Comparison of ENCODE assay signal across 8 cellular contexts in genomic region chr7:117385340-117386124, GRCh38. TPM values are rescaled to one million over a fixed set of nuclear protein-coding genes. Genes with fewer than 3 reads are reported as not detected.
DNase-seq lines count a peak whose midpoint lies in the region; ATAC-seq, FAIRE-seq and TF ChIP-seq lines count a peak whose summit lies in the region.

No MANE protein-coding gene starts in this region.

- 0 out of 2 replicates have a peak overlapping the region, but pooled peaks have one; percentile 36 for H3K4me2 ChIP-seq in PC-9

- POLR2A ChIA-PET in PC-9 (lab: Charles Lee; ENCODE audit: unreplicated experiment), result interaction anchor here (0.6 kb wide), 1 partner anchor 173 kb away, joined by 4 read pairs; no protein-coding TSS in a partner anchor

- CTCF ChIA-PET in PC-9 (lab: Charles Lee), result interaction anchor here (0.7 kb wide), 1 partner anchor 376 kb away, joined by 3 read pairs; no protein-coding TSS in a partner anchor

- no peak overlapping the region for H3K4me3 ChIP-seq in PC-9

- intact Hi-C loops in PC-9 (cut with micrococcal nuclease; ENCODE audit: unreplicated experiment), result loop anchor here (1.0 to 10.0 kb wide), 7 partner anchors 173 to 1251 kb away; no protein-coding TSS in a partner anchor

- DNase-seq in NCI-H2196 (lab: John Stamatoyannopoulos, UW; ENCODE audit: unreplicated experiment) (peak; percentile 25), NCI-H2196 treated with DMSO at 0.1 percent for 48 hours (lab: John Stamatoyannopoulos, UW; ENCODE audit: unreplicated experiment) (no peak), PC-9 (no peak), frontal cortex (ENCODE audit: low spot score in 2 of 2) (no peak), T-helper 9 cell (no peak), UCSD-AML1 (lab: John Stamatoyannopoulos, UW; ENCODE audit: unreplicated experiment) (no peak)
- no peak for DNase-seq in activated naive CD4-positive, alpha-beta T cell (lab: John Stamatoyannopoulos, UW)

- ATAC-seq in HG02885 (IDR thresholded peaks at IDR 0.05; ENCODE audit: poor library complexity, unreplicated experiment), result peak; percentile 88

- H3K27ac ChIP-seq in PC-9, result no peak overlapping the region

- H3K36me3 ChIP-seq in PC-9 (ENCODE audit: low read depth), result no peaks in the 10 kb centered on the region

- 0 out of 2 replicates have a peak, but pooled peaks cover 5% of the 10 kb centered on the region for H3K9me3 ChIP-seq in PC-9 (ENCODE audit: insufficient read depth, low read depth)

- H3K79me2 ChIP-seq in PC-9 (ENCODE audit: low read depth), result no peaks in the 10 kb centered on the region

- peak; percentile 73 for FAIRE-seq in frontal cortex (lab: Jason Lieb, UNC)

- BruUV-seq in PC-9 (replicated peaks; lab: Mats Ljungman, UMichigan), result no TSS peak

- peak; percentile 60 for TF ChIP-seq CTCF in PC-9 (conservative IDR thresholded peaks at IDR 0.05)

- no peaks in the 10 kb centered on the region; the same call in 1 of the 2 replicates for H3K4me1 ChIP-seq in PC-9 (replicated peaks; ENCODE audit: insufficient read depth)

- peak overlapping the region; percentile 47; the same call in 1 of the 2 replicates for H2AFZ ChIP-seq in PC-9

- H3F3A ChIP-seq in PC-9 (ENCODE audit: insufficient read depth, low read depth), result no peaks in the 10 kb centered on the region

- H4K20me1 ChIP-seq in PC-9 (ENCODE audit: insufficient read depth), result no peaks in the 10 kb centered on the region

- no peaks in the 10 kb centered on the region; the same call in 1 of the 2 replicates for H3K9me2 ChIP-seq in PC-9 (ENCODE audit: insufficient read depth)

- no peaks in the 10 kb centered on the region for H3K27me3 ChIP-seq in PC-9 (ENCODE audit: insufficient read depth, low read depth)

RNA-seq across cellular contexts. Expression of gene ASZ1, which starts 41.8 kb away (rescaled TPM):
- total RNA-seq in PC-9 (2021) (not detected in 2 replicates), frontal cortex (not detected)
